ENCODE assay signal across 8 cellular contexts in the genomic region with DNA sequence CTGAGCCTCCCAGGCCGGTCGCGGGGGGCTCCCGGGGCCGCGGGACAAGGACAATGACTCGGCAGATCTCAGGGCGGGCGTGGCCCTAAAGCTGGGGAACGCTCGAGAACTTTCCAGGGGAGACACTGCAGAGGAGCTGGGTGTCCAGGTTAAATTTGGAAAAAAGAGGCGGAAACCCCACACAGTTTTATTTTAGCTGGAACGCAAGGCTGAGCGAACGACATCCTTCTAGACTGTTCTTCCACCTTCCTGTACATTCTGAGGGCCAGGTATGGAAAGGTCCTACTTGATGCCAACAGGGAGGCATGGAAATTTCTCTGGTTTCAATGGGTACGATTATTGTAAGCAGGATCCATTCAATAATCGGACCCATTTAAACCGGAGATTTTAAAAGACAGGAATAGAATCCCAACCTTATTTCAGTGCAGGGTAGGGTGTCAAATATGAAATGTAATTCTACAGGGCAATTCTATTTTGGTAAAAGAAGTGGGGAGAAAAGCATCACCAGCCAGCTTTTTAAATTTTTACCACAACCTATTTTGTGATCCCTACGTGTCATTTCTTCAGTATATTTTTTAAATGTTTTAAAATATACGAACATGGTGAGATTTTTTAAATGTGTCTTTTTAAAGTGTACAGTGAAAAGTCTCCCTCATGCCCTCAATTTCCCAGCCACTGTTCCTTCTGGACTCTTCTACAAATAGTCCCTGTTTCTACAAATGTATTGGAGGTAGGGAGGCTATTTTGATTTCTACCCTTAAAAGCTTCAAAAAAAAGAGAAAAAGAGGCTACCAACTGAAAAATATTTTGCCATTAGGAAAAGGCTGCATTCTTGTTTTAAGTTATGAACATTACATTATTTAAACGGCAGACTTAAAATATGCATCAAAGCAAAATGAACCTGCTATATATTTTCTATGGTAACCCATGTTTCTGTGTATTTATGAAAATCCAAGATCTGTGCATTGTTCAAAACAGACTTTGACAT.
DNase-seq lines count a peak whose midpoint lies in the region; ATAC-seq and TF ChIP-seq lines count a peak whose summit lies in the region.

No MANE protein-coding gene starts in this region.

- TF ChIP-seq CTCF in brain microvascular endothelial cell (IDR thresholded peaks at IDR 0.05; ENCODE audit: low read depth, low read length, missing control alignments) = no peak

- peak overlapping the region; percentile 99 to 100 for H3K27ac Mint-ChIP-seq in stimulated activated naive CD8-positive, alpha-beta T cell treated with anti-CD3 and anti-CD28 coated beads, Interleukin-15, amount 100 ng/mL, for 72 hours

- no peak for DNase-seq in brain microvascular endothelial cell
- peak; percentile 62 for DNase-seq in kidney tubule cell (ENCODE audit: low spot score)
- DNase-seq in stimulated activated naive CD8-positive, alpha-beta T cell treated with anti-CD3 and anti-CD28 coated beads, Interleukin-15, amount 100 ng/mL, for 72 hours = no peak
- DNase-seq in epidermal melanocyte (ENCODE audit: insufficient read length, low spot score) = no peak

- H3K4me3 Mint-ChIP-seq in stimulated activated naive CD8-positive, alpha-beta T cell treated with anti-CD3 and anti-CD28 coated beads, Interleukin-15, amount 100 ng/mL, for 72 hours = peak overlapping the region; percentile 99 to 100

- H3K4me1 Mint-ChIP-seq in stimulated activated naive CD8-positive, alpha-beta T cell treated with anti-CD3 and anti-CD28 coated beads, Interleukin-15, amount 100 ng/mL, for 72 hours = peaks cover 88% of the 10 kb centered on the region

- TF ChIP-seq POLR2A in GM19193 (IDR thresholded peaks at IDR 0.05; ENCODE audit: extremely low read depth, insufficient read depth, insufficient read length) = peak; percentile 3

- H3K27ac ChIP-seq in HUES48 (ENCODE audit: low read depth, low read length) (peak overlapping the region; percentile 99), brain microvascular endothelial cell (peak overlapping the region; percentile 100)

- no peaks in the 10 kb centered on the region for H3K27me3 ChIP-seq in HUES48 (ENCODE audit: control insufficient read depth, insufficient read depth, low read length)
- no peaks in the 10 kb centered on the region for H3K27me3 ChIP-seq in brain microvascular endothelial cell (replicated peaks)

- H3K9me3 ChIP-seq in HUES48 (ENCODE audit: control insufficient read depth, insufficient read depth, low read length) = no peaks in the 10 kb centered on the region

- H3K4me1 ChIP-seq in HUES48 (ENCODE audit: control insufficient read depth, insufficient read depth, low read length) = peaks cover 46% of the 10 kb centered on the region

- no peaks in the 10 kb centered on the region for H3K27me3 Mint-ChIP-seq in stimulated activated naive CD8-positive, alpha-beta T cell treated with anti-CD3 and anti-CD28 coated beads, Interleukin-15, amount 100 ng/mL, for 72 hours

- peak overlapping the region; percentile 100 for H3K9ac ChIP-seq in HUES48 (ENCODE audit: low read depth, low read length)

- in situ Hi-C loops in brain microvascular endothelial cell (cut with HindIII; ENCODE audit: low pct_ligation_motif_present, low sequenced_read_pairs) = no loop called here

- no peaks in the 10 kb centered on the region for H3K9me3 Mint-ChIP-seq in stimulated activated naive CD8-positive, alpha-beta T cell treated with anti-CD3 and anti-CD28 coated beads, Interleukin-15, amount 100 ng/mL, for 72 hours

- ATAC-seq in stimulated activated naive CD8-positive, alpha-beta T cell treated with anti-CD3 and anti-CD28 coated beads, Interleukin-15, amount 100 ng/mL, for 72 hours = no peak
- ATAC-seq in GM19467 (IDR thresholded peaks at IDR 0.05; ENCODE audit: unreplicated experiment) = no peak
- no peak for ATAC-seq in GM21390 (IDR thresholded peaks at IDR 0.05; ENCODE audit: unreplicated experiment)

- peak overlapping the region; percentile 91 for H3K4me3 ChIP-seq in HUES48 (ENCODE audit: low read depth, low read length)
- H3K4me3 ChIP-seq in brain microvascular endothelial cell (ENCODE audit: low read depth, low read length) = peak overlapping the region; percentile 100

- H3K36me3 ChIP-seq in HUES48 (ENCODE audit: control insufficient read depth, insufficient read depth, low read length) (peaks cover 27% of the 10 kb centered on the region), brain microvascular endothelial cell (replicated peaks) (peaks cover 24% of the 10 kb centered on the region)
